ENCODE assay signal across 1 cellular context in genomic region chr6:33213989-33214335, GRCh38.
TF ChIP-seq lines count a peak whose summit lies in the region.

No MANE protein-coding gene starts in this region.

TF ChIP-seq in SK-N-SH, 30 proteins besides CTCF, POLR2A, EP300 and RAD21 (continued from another document):
- TF ChIP-seq RFX5 (IDR thresholded peaks at IDR 0.05; ENCODE audit: low read length) (no peak), RCOR1 (IDR thresholded peaks at IDR 0.05; ENCODE audit: low read length) (no peak), RXRA (IDR thresholded peaks at IDR 0.05; ENCODE audit: borderline replicate concordance, low read depth) (no peak), TEAD4 (IDR thresholded peaks at IDR 0.05; ENCODE audit: borderline replicate concordance, insufficient read depth) (no peak), POLR2AphosphoS5 (IDR thresholded peaks at IDR 0.05; ENCODE audit: low read depth, low read length) (no peak), TCF12 (IDR thresholded peaks at IDR 0.05) (no peak), SMC3 (IDR thresholded peaks at IDR 0.05; ENCODE audit: low read depth, low read length) (no peak), JUND (IDR thresholded peaks at IDR 0.05) (no peak)
- TF ChIP-seq, protein P1, sequence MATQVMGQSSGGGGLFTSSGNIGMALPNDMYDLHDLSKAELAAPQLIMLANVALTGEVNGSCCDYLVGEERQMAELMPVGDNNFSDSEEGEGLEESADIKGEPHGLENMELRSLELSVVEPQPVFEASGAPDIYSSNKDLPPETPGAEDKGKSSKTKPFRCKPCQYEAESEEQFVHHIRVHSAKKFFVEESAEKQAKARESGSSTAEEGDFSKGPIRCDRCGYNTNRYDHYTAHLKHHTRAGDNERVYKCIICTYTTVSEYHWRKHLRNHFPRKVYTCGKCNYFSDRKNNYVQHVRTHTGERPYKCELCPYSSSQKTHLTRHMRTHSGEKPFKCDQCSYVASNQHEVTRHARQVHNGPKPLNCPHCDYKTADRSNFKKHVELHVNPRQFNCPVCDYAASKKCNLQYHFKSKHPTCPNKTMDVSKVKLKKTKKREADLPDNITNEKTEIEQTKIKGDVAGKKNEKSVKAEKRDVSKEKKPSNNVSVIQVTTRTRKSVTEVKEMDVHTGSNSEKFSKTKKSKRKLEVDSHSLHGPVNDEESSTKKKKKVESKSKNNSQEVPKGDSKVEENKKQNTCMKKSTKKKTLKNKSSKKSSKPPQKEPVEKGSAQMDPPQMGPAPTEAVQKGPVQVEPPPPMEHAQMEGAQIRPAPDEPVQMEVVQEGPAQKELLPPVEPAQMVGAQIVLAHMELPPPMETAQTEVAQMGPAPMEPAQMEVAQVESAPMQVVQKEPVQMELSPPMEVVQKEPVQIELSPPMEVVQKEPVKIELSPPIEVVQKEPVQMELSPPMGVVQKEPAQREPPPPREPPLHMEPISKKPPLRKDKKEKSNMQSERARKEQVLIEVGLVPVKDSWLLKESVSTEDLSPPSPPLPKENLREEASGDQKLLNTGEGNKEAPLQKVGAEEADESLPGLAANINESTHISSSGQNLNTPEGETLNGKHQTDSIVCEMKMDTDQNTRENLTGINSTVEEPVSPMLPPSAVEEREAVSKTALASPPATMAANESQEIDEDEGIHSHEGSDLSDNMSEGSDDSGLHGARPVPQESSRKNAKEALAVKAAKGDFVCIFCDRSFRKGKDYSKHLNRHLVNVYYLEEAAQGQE (IDR thresholded peaks at IDR 0.05; ENCODE audit: low read depth, low read length): no peak
TF ChIP-seq in SK-N-SH: peak in this region for 0.
